In genomic region chr10:62374862-62375710, GRCh38 we compare ENCODE assay signal across 8 cellular contexts. TPM values are rescaled to one million over a fixed set of nuclear protein-coding genes. Genes with fewer than 3 reads are reported as not detected.
DNase-seq lines count a peak whose midpoint lies in the region; ATAC-seq and TF ChIP-seq lines count a peak whose summit lies in the region.

No MANE protein-coding gene starts in this region.

- H3K36me3 Mint-ChIP-seq in MCF 10A (ENCODE audit: insufficient read depth, unreplicated experiment), result no peaks in the 10 kb centered on the region

- no peak for TF ChIP-seq POLR2A in HCT116 (IDR thresholded peaks at IDR 0.05; ENCODE audit: borderline replicate concordance, extremely low read depth, insufficient read depth, insufficient read length)
- no peak for TF ChIP-seq POLR2A in tibial nerve (IDR thresholded peaks at IDR 0.05)

- H3K27me3 ChIP-seq in AG04450 (ENCODE audit: control insufficient read depth, insufficient read depth, low read length) (no peaks in the 10 kb centered on the region), HCT116 (ENCODE audit: insufficient read depth, low read length) (no peaks in the 10 kb centered on the region), lung (ENCODE audit: control insufficient read depth, insufficient read depth) (no peaks in the 10 kb centered on the region), tibial nerve (no peaks in the 10 kb centered on the region)

- H3K36me3 ChIP-seq in HCT116 (ENCODE audit: control insufficient read depth in 1 of 2, insufficient read depth in 2 of 2, low read length in 2 of 2) (no peaks in the 10 kb centered on the region), lung (ENCODE audit: control insufficient read depth in 2 of 2, insufficient read depth in 2 of 2, low read length in 2 of 2) (no peaks in the 10 kb centered on the region), tibial nerve (no peaks in the 10 kb centered on the region)

- peaks cover 9% of the 10 kb centered on the region for H3K4me1 Mint-ChIP-seq in MCF 10A (ENCODE audit: insufficient read depth, unreplicated experiment)

- H3K4me2 ChIP-seq in HCT116 (ENCODE audit: low read length), result peak overlapping the region; percentile 94

- no peak for TF ChIP-seq CTCF in AG04450 (IDR thresholded peaks at IDR 0.05; ENCODE audit: low read depth, low read length)
- TF ChIP-seq CTCF in HCT116 (IDR thresholded peaks at IDR 0.05 in 2 of 3, conservative IDR thresholded peaks at IDR 0.05 in 1 of 3; ENCODE audit: borderline replicate concordance in 1 of 3, insufficient read depth in 1 of 3, low read depth in 2 of 3, low read length in 2 of 3), result no peak
- no peak for TF ChIP-seq CTCF in MCF 10A (IDR thresholded peaks at IDR 0.05; ENCODE audit: unreplicated experiment)
- TF ChIP-seq CTCF in lung (IDR thresholded peaks at IDR 0.05; ENCODE audit: control extremely low read depth, extremely low read depth), result no peak
- TF ChIP-seq CTCF in tibial nerve (IDR thresholded peaks at IDR 0.05), result no peak

- H3K9me3 Mint-ChIP-seq in MCF 10A (ENCODE audit: unreplicated experiment), result no peaks in the 10 kb centered on the region

- no peaks in the 10 kb centered on the region for H3K79me2 ChIP-seq in HCT116 (ENCODE audit: insufficient read depth, low read length)

- H2AFZ ChIP-seq in HCT116 (ENCODE audit: low read depth, low read length, poor library complexity, severe bottlenecking), result peak overlapping the region; percentile 47

- no peak for TF ChIP-seq RAD21 in HCT116 (IDR thresholded peaks at IDR 0.05; ENCODE audit: low read depth)

- 67 to 71% methylated on average over 12 of the region's 12 CpGs for WGBS in lung, 2 donors
- 77 to 78% methylated on average over 12 of the region's 12 CpGs for WGBS in tibial nerve, 2 donors

- DNase-seq in AG04450 (ENCODE audit: low read depth, low spot score) (no peak), HCT116 (ENCODE audit: low read depth, low spot score) (no peak), MCF 10A (ENCODE audit: unreplicated experiment) (no peak), lung (ENCODE audit: low spot score) (no peak), DMS79 (lab: John Stamatoyannopoulos, UW) (no peak), DMS79 treated with DMSO at 0.1 percent for 48 hours (lab: John Stamatoyannopoulos, UW) (no peak), tibial nerve (ENCODE audit: low spot score in 2 of 2) (no peak)
- DNase-seq in NK-92 treated with Interleukin-12 subunit alpha and Interleukin-12 subunit beta, amount 100 ng/mL, for 24 hours (lab: John Stamatoyannopoulos, UW), result no peak

- BruUV-seq in HCT116 (replicated peaks; lab: Mats Ljungman, UMichigan) (no TSS peak), MCF 10A (replicated peaks; lab: Mats Ljungman, UMichigan) (no TSS peak)

- H3K9me2 ChIP-seq in HCT116 (ENCODE audit: insufficient read depth), result no peaks in the 10 kb centered on the region

- peak overlapping the region; percentile 68 for H3K4me3 Mint-ChIP-seq in MCF 10A (ENCODE audit: unreplicated experiment)

- H3K4me1 ChIP-seq in HCT116 (ENCODE audit: control insufficient read depth in 1 of 2, insufficient read depth in 2 of 2, low read length in 2 of 2) (peaks cover 4 to 23% of the 10 kb centered on the region in 2 experiments; a peak in 3 of 4 replicates), lung (ENCODE audit: control insufficient read depth in 2 of 2, insufficient read depth in 2 of 2, low read length in 2 of 2) (no peaks in the 10 kb centered on the region), tibial nerve (peaks cover 0 to 12% (median 4%) of the 10 kb centered on the region in 4 donors)

- POLR2A ChIA-PET in AG04450 (lab: Yijun Ruan, JAX) (no interaction called here), HCT116 (lab: Charles Lee) (no interaction called here), MCF 10A (lab: Yijun Ruan, JAX) (interaction anchor here (2.2 kb wide), 1 partner anchor 12 kb away, joined by 6 read pairs; no protein-coding TSS in a partner anchor)

- H3K27ac ChIP-seq in AG04450 (ENCODE audit: low read depth, low read length) (no peak overlapping the region), HCT116 (ENCODE audit: low read depth, low read length) (no peak overlapping the region), lung (ENCODE audit: low read depth in 1 of 2, low read length in 1 of 2) (no peak overlapping the region), tibial nerve (no peak overlapping the region)

- intact Hi-C loops in HCT116 (cut with micrococcal nuclease) (no loop called here), MCF 10A (cut with micrococcal nuclease) (no loop called here)

- TF ChIP-seq EP300 in tibial nerve (IDR thresholded peaks at IDR 0.05), result no peak

- ATAC-seq in HCT116 (0 out of 2 replicates have a peak, but pooled peaks have one; percentile 28), lung (ENCODE audit: insufficient read depth, low FRiP score) (no peak)

- H3K4me3 ChIP-seq in AG04450 (ENCODE audit: low read depth, low read length), result peak overlapping the region; percentile 68
- H3K4me3 ChIP-seq in HCT116 (replicated peaks in 1 of 2; ENCODE audit: low read depth in 1 of 2, low read length in 2 of 2), result peak overlapping the region; percentile 56 to 72
- peak overlapping the region; percentile 19 for H3K4me3 ChIP-seq in lung
- H3K4me3 ChIP-seq in tibial nerve, result peak overlapping the region in 1 of 4 donors; percentile 62

- CTCF ChIA-PET in AG04450 (lab: Charles Lee), result no interaction called here
- CTCF ChIA-PET in HCT116 (lab: Charles Lee), result no interaction called here
- CTCF ChIA-PET in MCF 10A (lab: Yijun Ruan, JAX), result interaction anchor here (1.3 kb wide), 1 partner anchor 110 kb away, joined by 4 read pairs; no protein-coding TSS in a partner anchor

- no peak overlapping the region for H3K27ac Mint-ChIP-seq in MCF 10A (ENCODE audit: low read depth, unreplicated experiment)

- H4K20me1 ChIP-seq in HCT116 (ENCODE audit: insufficient read depth), result no peaks in the 10 kb centered on the region

- no peaks in the 10 kb centered on the region for H3K27me3 Mint-ChIP-seq in MCF 10A (ENCODE audit: insufficient read depth, unreplicated experiment)

- peak overlapping the region; percentile 49 for H3K9ac ChIP-seq in HCT116 (ENCODE audit: low read length)

- H3K9me3 ChIP-seq in AG04450 (ENCODE audit: control insufficient read depth, insufficient read depth, low read length), result no peaks in the 10 kb centered on the region
- H3K9me3 ChIP-seq in HCT116 (ENCODE audit: control insufficient read depth in 1 of 2, insufficient read depth in 1 of 2, low read depth in 1 of 2, low read length in 2 of 2), result no peaks in the 10 kb centered on the region
- H3K9me3 ChIP-seq in lung (ENCODE audit: control insufficient read depth in 2 of 2, insufficient read depth in 1 of 2, low read length in 1 of 2), result peaks cover 0 to 4% of the 10 kb centered on the region in 2 donors
- H3K9me3 ChIP-seq in tibial nerve, result no peaks in the 10 kb centered on the region

- RAD21 ChIA-PET in HCT116 (lab: Charles Lee; ENCODE audit: low non-redundant PET in 1 of 2, low total read pairs in 2 of 2, uncharacterized antibody in 2 of 2, unreplicated experiment in 2 of 2), result no interaction called here

TF ChIP-seq in HCT116, 20 proteins besides CTCF, POLR2A, EP300 and RAD21:
- TF ChIP-seq ZFX (IDR thresholded peaks at IDR 0.05) (no peak), FOSL1 (IDR thresholded peaks at IDR 0.05; ENCODE audit: low read depth) (no peak), JUND (IDR thresholded peaks at IDR 0.05) (no peak), CBX3 (IDR thresholded peaks at IDR 0.05; ENCODE audit: low read depth) (no peak), ELF1 (IDR thresholded peaks at IDR 0.05; ENCODE audit: borderline replicate concordance, low read depth) (no peak), YY1 (IDR thresholded peaks at IDR 0.05; ENCODE audit: extremely low read depth, insufficient replicate concordance, low read depth, low read length) (no peak), TCF7L2 (IDR thresholded peaks at IDR 0.05; ENCODE audit: borderline replicate concordance, extremely low read depth, insufficient read depth, insufficient read length) (no peak), CEBPB (IDR thresholded peaks at IDR 0.05; ENCODE audit: low read depth) (no peak), SRF (IDR thresholded peaks at IDR 0.05; ENCODE audit: low read depth) (no peak), EGR1 (IDR thresholded peaks at IDR 0.05; ENCODE audit: low read depth) (no peak), POLR2AphosphoS5 (IDR thresholded peaks at IDR 0.05; ENCODE audit: low read depth, low read length) (no peak)

RNA-seq across cellular contexts. Expression of gene ZNF365, which starts 0.9 kb away (rescaled TPM):
- polyA plus RNA-seq in AG04450 (2011; rRNA removed) (2.8 and 3.9 TPM in 2 replicates), lung (1 to 10 TPM in 1 of 2 donors, under 1 TPM in 1; 0.88 to 1.5 TPM)
- polyA minus RNA-seq in AG04450 (2011; rRNA and poly(A)+ RNA removed), result 5.2 and 5.4 TPM in 2 replicates
- total RNA-seq in HCT116 (2021; ENCODE audit: unreplicated experiment) (1.8 TPM), MCF 10A (2022) (1.3 and 2.9 TPM in 2 replicates), lung (1 to 10 TPM in 1 of 2 donors, under 1 TPM in 1; 0.80 to 2.4 TPM), tibial nerve (1 to 10 TPM in 2 of 4 donors, under 1 TPM in 1, not detected in 1; 0.21 to 1.7 (median 1.5) TPM)
- 0.44 and 0.99 TPM in 2 replicates for polyA plus RNA-seq in HCT116 (2012)
